In genomic region chr7:144282490-144282889, GRCh38 we compare ENCODE assay signal across 6 cellular contexts. TPM values are rescaled to one million over a fixed set of nuclear protein-coding genes. Genes with fewer than 3 reads are reported as not detected.
"Had no signal": no experiment of that assay in that cellular context is flagged by ENCODE, and none has a peak within 500 bp of the region (broad histone marks: within the 10 kb centered on the region; RNA-seq: fewer than 3 reads in every experiment).

No MANE protein-coding gene starts in this region.

RNA-seq across cellular contexts. Expression of gene CTAGE8, which starts 13.4 kb away (rescaled TPM):
- total RNA-seq: GM23248, H7, HepG2, HFFc6, HT1080 had no signal

RNA-seq across cellular contexts. Expression of gene OR2A7, which starts 17.9 kb away (rescaled TPM):
- total RNA-seq: GM23248, H4, HepG2, HFFc6, HT1080 had no signal

RNA-seq across cellular contexts. Expression of gene OR2A1, which starts 29.7 kb away (rescaled TPM):
- total RNA-seq: H4, H7, HepG2, HFFc6, HT1080 had no signal

RNA-seq across cellular contexts. Expression of gene OR2A42, which starts 43.1 kb away (rescaled TPM):
- total RNA-seq: H4, H7, HepG2, HFFc6, HT1080 had no signal
